In genomic region chr4:7936963-7937362, GRCh38 we compare ENCODE assay signal across 14 cellular contexts. TPM values are rescaled to one million over a fixed set of nuclear protein-coding genes. Genes with fewer than 3 reads are reported as not detected.
A peak's percentile ranks its signal among the peaks of the same experiment; 100 is the strongest.
DNase-seq lines count a peak whose midpoint lies in the region; ATAC-seq and TF ChIP-seq lines count a peak whose summit lies in the region.
"Had no signal": no experiment of that assay in that cellular context is flagged by ENCODE, and none has a peak within 500 bp of the region (broad histone marks: within the 10 kb centered on the region; RNA-seq: fewer than 3 reads in every experiment).

No MANE protein-coding gene starts in this region.

- H3K27ac ChIP-seq in CD4-positive, alpha-beta T cell (ENCODE audit: low read depth, low read length): no peak overlapping the region
- H3K27ac ChIP-seq in SJCRH30: no peak overlapping the region

- intact Hi-C loops in CD4-positive, alpha-beta T cell (cut with DNase I, micrococcal nuclease): loop anchor here (5.0 to 10.0 kb wide), 7 partner anchors 48 to 1362 kb away; partner anchors contain the start of genes ABLIM2 (in 1 of the 2), KIAA0232 (in 1 of the 2) and MAN2B2 (in 1 of the 2)

- no peaks in the 10 kb centered on the region for H3K9me3 Mint-ChIP-seq in CD4-positive, alpha-beta T cell
- H3K9me3 Mint-ChIP-seq in chondrocyte (ENCODE audit: low read depth): no peaks in the 10 kb centered on the region
- H3K9me3 Mint-ChIP-seq in neural crest cell: no peaks in the 10 kb centered on the region
- H3K9me3 Mint-ChIP-seq: stimulated activated effector memory CD8-positive, alpha-beta T cell treated with anti-CD3 and anti-CD28 coated beads, Interleukin-12 subunit alpha, Interleukin-12 subunit beta, amount 100 ng/mL, for 72 hours had no signal

- CTCF ChIA-PET in CD4-positive, alpha-beta T cell (lab: Charles Lee): interaction anchor here (1.5 to 2.6 kb wide), 2 partner anchors 10 to 93 kb away, joined by 3 to 7 read pairs; no protein-coding TSS in a partner anchor

- no peaks in the 10 kb centered on the region; the same call in 1 of the 2 replicates for H3K36me3 ChIP-seq in SJCRH30

- peaks cover 8% of the 10 kb centered on the region for H3K4me1 ChIP-seq in SJCRH30

- no peak for ATAC-seq in CD4-positive, alpha-beta T cell (ENCODE audit: poor library complexity)
- ATAC-seq in GM19351 (IDR thresholded peaks at IDR 0.05; ENCODE audit: unreplicated experiment): no peak
- ATAC-seq: HepG2; stimulated activated effector memory CD8-positive, alpha-beta T cell treated with anti-CD3 and anti-CD28 coated beads, Interleukin-12 subunit alpha, Interleukin-12 subunit beta, amount 100 ng/mL, for 72 hours had no signal

- no peak overlapping the region for H3K4me3 ChIP-seq in SJCRH30

- H3K27me3 Mint-ChIP-seq in CD4-positive, alpha-beta T cell: peaks cover 16% of the 10 kb centered on the region
- H3K27me3 Mint-ChIP-seq in chondrocyte (ENCODE audit: low read depth): no peaks in the 10 kb centered on the region
- peaks cover 7% of the 10 kb centered on the region for H3K27me3 Mint-ChIP-seq in neural crest cell (ENCODE audit: low read depth)

- DNase-seq in CD4-positive, alpha-beta T cell: no peak
- DNase-seq in MV-4-11 (lab: John Stamatoyannopoulos, UW): peak; percentile 78
- no peak for DNase-seq in chondrocyte (ENCODE audit: low spot score)
- no peak for DNase-seq in neural crest cell (ENCODE audit: low read depth, low spot score)
- no peak for DNase-seq in superior temporal gyrus (ENCODE audit: extremely low spot score)
- DNase-seq in SJCRH30: no peak
- DNase-seq: activated T-cell treated with anti-CD3 and anti-CD28 coated beads, Interleukin-2, amount 50 U/mL, for 48 hours; cerebellar nuclear complex; foreskin melanocyte; NCI-H187 treated with DMSO at 0.1 percent for 48 hours; stimulated activated CD4-positive, alpha-beta T cell treated with anti-CD3 and anti-CD28 coated beads, Interleukin-1b, Interleukin-23, amount 100 ng/mL, for 48 hours had no signal

- peaks cover 50% of the 10 kb centered on the region for H3K4me1 Mint-ChIP-seq in CD4-positive, alpha-beta T cell (ENCODE audit: low read depth)
- H3K4me1 Mint-ChIP-seq in chondrocyte (ENCODE audit: low read depth) (peaks cover 69% of the 10 kb centered on the region), neural crest cell (peaks cover 34% of the 10 kb centered on the region)

- H3K9me3 ChIP-seq in CD4-positive, alpha-beta T cell (ENCODE audit: control insufficient read depth, low read length): no peaks in the 10 kb centered on the region
- H3K9me3 ChIP-seq in SJCRH30 (replicated peaks): no peaks in the 10 kb centered on the region

- peak overlapping the region; percentile 76 for H3K27ac Mint-ChIP-seq in CD4-positive, alpha-beta T cell
- H3K27ac Mint-ChIP-seq in chondrocyte (ENCODE audit: unreplicated experiment): peak overlapping the region; percentile 98
- H3K27ac Mint-ChIP-seq in neural crest cell (ENCODE audit: unreplicated experiment): no peak overlapping the region
- H3K27ac Mint-ChIP-seq: stimulated activated effector memory CD8-positive, alpha-beta T cell treated with anti-CD3 and anti-CD28 coated beads, Interleukin-12 subunit alpha, Interleukin-12 subunit beta, amount 100 ng/mL, for 72 hours had no signal

- no peaks in the 10 kb centered on the region for H3K27me3 ChIP-seq in CD4-positive, alpha-beta T cell (ENCODE audit: control insufficient read depth, insufficient read depth, low read length)
- H3K27me3 ChIP-seq in SJCRH30: no peaks in the 10 kb centered on the region

- POLR2A ChIA-PET in CD4-positive, alpha-beta T cell (lab: Charles Lee): interaction anchor here (0.7 to 3.3 kb wide), 3 partner anchors 11 to 72 kb away, joined by 3 to 39 read pairs (median 6); no protein-coding TSS in a partner anchor

- peak overlapping the region; percentile 90 for H3K4me3 Mint-ChIP-seq in CD4-positive, alpha-beta T cell
- H3K4me3 Mint-ChIP-seq in chondrocyte (ENCODE audit: unreplicated experiment) (peak overlapping the region; percentile 96), neural crest cell (peak overlapping the region; percentile 85)

- TF ChIP-seq CTCF in CD4-positive, alpha-beta T cell (IDR thresholded peaks at IDR 0.05): no peak
- TF ChIP-seq CTCF in chondrocyte (IDR thresholded peaks at IDR 0.05) (no peak), neural crest cell (conservative IDR thresholded peaks at IDR 0.05) (no peak)

- H3K36me3 Mint-ChIP-seq in CD4-positive, alpha-beta T cell (ENCODE audit: low read depth): peaks cover 10% of the 10 kb centered on the region
- H3K36me3 Mint-ChIP-seq in chondrocyte (ENCODE audit: low read depth): peaks cover 2% of the 10 kb centered on the region
- H3K36me3 Mint-ChIP-seq in neural crest cell (ENCODE audit: low read depth): no peaks in the 10 kb centered on the region
- H3K36me3 Mint-ChIP-seq: stimulated activated effector memory CD8-positive, alpha-beta T cell treated with anti-CD3 and anti-CD28 coated beads, Interleukin-12 subunit alpha, Interleukin-12 subunit beta, amount 100 ng/mL, for 72 hours had no signal

RNA-seq across cellular contexts. Expression of gene AFAP1, which starts 2.7 kb away (rescaled TPM):
- 10 to 100 TPM in 1 of 2 experiments, 1 to 10 TPM in 1; 9.8 to 10.9 TPM for total RNA-seq in CD4-positive, alpha-beta T cell
- total RNA-seq in chondrocyte (107 to 119 TPM (median 118 TPM) in 3 replicates), neural crest cell (25.4 and 28.1 TPM in 2 replicates)
- 12.3 and 13.9 TPM in 2 replicates for total RNA-seq in SJCRH30 (2014; rRNA removed; shearing (Covaris generic))
